In the genomic region with DNA sequence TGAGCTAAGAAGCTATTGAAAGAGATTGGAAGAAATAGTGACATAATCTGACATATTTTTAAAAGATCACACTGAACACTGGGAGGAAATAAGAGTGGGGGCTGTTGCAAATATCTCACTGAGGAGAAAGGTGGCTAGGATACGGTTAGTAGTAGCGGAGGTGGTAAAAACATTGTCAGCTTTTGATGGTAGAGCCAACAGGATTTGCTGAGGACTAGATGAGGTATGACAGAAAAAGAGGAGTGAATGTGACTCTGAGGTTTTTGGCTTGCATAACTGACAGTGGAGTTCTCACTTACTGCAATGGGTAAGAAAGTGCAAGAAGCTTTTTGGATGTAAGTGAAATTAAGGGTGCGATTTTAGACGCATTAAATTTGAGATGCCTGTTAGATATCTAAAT, we compare ENCODE assay signal across 2 cellular contexts.
TF ChIP-seq lines count a peak whose summit lies in the region.

No MANE protein-coding gene starts in this region.

TF ChIP-seq in GM23338, 12 proteins besides CTCF, POLR2A, EP300 and RAD21 (continues in another document):
- TF ChIP-seq REST (IDR thresholded peaks at IDR 0.05; ENCODE audit: unreplicated experiment) (no peak), JUNB (IDR thresholded peaks at IDR 0.05; ENCODE audit: unreplicated experiment) (no peak), EZH2phosphoT487 (IDR thresholded peaks at IDR 0.05; ENCODE audit: unreplicated experiment) (no peak), STAT1 (IDR thresholded peaks at IDR 0.05; ENCODE audit: unreplicated experiment) (no peak), ETS1 (IDR thresholded peaks at IDR 0.05) (no peak), EZH2 (IDR thresholded peaks at IDR 0.05; ENCODE audit: low read depth, unreplicated experiment) (no peak), NANOG (IDR thresholded peaks at IDR 0.05; ENCODE audit: borderline replicate concordance) (no peak), POLR2AphosphoS5 (IDR thresholded peaks at IDR 0.05; ENCODE audit: low read depth) (no peak), ZNF114 (CRISPR knock-in tag; IDR thresholded peaks at IDR 0.05) (no peak), CREB1 (CRISPR knock-in tag; IDR thresholded peaks at IDR 0.05; ENCODE audit: low read depth) (no peak)

TF ChIP-seq in HepG2, 621 proteins besides CTCF, POLR2A, EP300 and RAD21 (continued from another document):
- TF ChIP-seq, protein P1, sequence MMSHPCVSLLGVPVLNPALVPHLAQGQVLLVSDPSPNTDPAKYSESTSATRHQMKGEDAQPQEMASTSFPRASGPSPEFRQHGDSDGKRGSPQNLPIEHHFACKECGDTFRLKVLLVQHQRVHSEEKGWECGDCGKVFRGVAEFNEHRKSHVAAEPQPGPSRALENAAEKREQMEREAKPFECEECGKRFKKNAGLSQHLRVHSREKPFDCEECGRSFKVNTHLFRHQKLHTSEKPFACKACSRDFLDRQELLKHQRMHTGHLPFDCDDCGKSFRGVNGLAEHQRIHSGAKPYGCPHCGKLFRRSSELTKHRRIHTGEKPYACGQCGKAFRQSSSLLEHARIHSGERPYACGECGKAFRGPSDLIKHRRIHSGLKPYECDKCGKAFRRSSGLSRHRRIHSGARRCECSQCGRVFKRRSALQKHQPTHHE (CRISPR knock-in tag; IDR thresholded peaks at IDR 0.05; ENCODE audit: borderline replicate concordance) = no peak
- TF ChIP-seq ZBTB21 (CRISPR knock-in tag; IDR thresholded peaks at IDR 0.05) (no peak), ZNF567 (CRISPR knock-in tag; IDR thresholded peaks at IDR 0.05; ENCODE audit: borderline replicate concordance) (no peak), ZNF747 (CRISPR knock-in tag; IDR thresholded peaks at IDR 0.05; ENCODE audit: borderline replicate concordance) (no peak), ZFAT (CRISPR knock-in tag; conservative IDR thresholded peaks at IDR 0.05) (no peak), ZNF512 (CRISPR knock-in tag; IDR thresholded peaks at IDR 0.05) (no peak), ZNF136 (CRISPR knock-in tag; IDR thresholded peaks at IDR 0.05; ENCODE audit: low read depth) (no peak), HOXA5 (CRISPR knock-in tag; IDR thresholded peaks at IDR 0.05) (no peak), YY1 (IDR thresholded peaks at IDR 0.05; ENCODE audit: insufficient read depth, insufficient replicate concordance, low read depth, low read length) (no peak), SAFB2 (CRISPR knock-in tag; IDR thresholded peaks at IDR 0.05; ENCODE audit: borderline replicate concordance, low read depth) (no peak), BRD4 (CRISPR knock-in tag; IDR thresholded peaks at IDR 0.05) (no peak), CCDC6 (CRISPR knock-in tag; IDR thresholded peaks at IDR 0.05) (no peak), CEBPB (IDR thresholded peaks at IDR 0.05; ENCODE audit: borderline replicate concordance, low read depth, low read length) (no peak), PPARG (CRISPR knock-in tag; conservative IDR thresholded peaks at IDR 0.05) (no peak), HNF4A (CRISPR knock-in tag; IDR thresholded peaks at IDR 0.05) (no peak), KLF16 (CRISPR knock-in tag; IDR thresholded peaks at IDR 0.05) (no peak)
- TF ChIP-seq, protein P2, sequence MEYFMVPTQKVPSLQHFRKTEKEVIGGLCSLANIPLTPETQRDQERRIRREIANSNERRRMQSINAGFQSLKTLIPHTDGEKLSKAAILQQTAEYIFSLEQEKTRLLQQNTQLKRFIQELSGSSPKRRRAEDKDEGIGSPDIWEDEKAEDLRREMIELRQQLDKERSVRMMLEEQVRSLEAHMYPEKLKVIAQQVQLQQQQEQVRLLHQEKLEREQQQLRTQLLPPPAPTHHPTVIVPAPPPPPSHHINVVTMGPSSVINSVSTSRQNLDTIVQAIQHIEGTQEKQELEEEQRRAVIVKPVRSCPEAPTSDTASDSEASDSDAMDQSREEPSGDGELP (IDR thresholded peaks at IDR 0.05; ENCODE audit: borderline replicate concordance, low read depth) = no peak
- TF ChIP-seq, protein P3, sequence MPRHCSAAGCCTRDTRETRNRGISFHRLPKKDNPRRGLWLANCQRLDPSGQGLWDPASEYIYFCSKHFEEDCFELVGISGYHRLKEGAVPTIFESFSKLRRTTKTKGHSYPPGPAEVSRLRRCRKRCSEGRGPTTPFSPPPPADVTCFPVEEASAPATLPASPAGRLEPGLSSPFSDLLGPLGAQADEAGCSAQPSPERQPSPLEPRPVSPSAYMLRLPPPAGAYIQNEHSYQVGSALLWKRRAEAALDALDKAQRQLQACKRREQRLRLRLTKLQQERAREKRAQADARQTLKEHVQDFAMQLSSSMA (CRISPR knock-in tag; IDR thresholded peaks at IDR 0.05) = no peak
- TF ChIP-seq, protein P4, sequence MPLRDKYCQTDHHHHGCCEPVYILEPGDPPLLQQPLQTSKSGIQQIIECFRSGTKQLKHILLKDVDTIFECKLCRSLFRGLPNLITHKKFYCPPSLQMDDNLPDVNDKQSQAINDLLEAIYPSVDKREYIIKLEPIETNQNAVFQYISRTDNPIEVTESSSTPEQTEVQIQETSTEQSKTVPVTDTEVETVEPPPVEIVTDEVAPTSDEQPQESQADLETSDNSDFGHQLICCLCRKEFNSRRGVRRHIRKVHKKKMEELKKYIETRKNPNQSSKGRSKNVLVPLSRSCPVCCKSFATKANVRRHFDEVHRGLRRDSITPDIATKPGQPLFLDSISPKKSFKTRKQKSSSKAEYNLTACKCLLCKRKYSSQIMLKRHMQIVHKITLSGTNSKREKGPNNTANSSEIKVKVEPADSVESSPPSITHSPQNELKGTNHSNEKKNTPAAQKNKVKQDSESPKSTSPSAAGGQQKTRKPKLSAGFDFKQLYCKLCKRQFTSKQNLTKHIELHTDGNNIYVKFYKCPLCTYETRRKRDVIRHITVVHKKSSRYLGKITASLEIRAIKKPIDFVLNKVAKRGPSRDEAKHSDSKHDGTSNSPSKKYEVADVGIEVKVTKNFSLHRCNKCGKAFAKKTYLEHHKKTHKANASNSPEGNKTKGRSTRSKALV (CRISPR knock-in tag; IDR thresholded peaks at IDR 0.05) = no peak
